Comparison of ENCODE assay signal across 12 cellular contexts in the genomic region with DNA sequence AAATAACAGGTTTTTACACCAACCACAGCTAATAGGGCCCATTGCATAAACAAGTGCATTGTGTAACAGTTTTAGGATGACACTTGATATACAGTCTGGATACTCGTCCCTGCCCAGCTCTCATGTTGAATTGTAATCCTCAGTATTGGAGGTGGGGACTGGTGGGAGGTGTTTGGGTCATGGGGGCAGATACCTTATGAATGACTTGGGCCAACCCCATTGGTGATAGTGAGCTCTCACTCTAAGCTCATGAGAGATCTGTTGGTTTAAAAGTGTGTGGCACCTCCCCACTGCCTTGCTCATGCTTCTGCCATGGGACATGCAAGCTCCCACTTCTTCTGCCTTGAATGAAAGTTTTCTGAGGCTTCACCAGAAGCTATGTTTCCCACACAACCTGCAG.
"Had no signal": no experiment of that assay in that cellular context is flagged by ENCODE, and none has a peak within 500 bp of the region (broad histone marks: within the 10 kb centered on the region; RNA-seq: fewer than 3 reads in every experiment).

No MANE protein-coding gene starts in this region.

- H3K9me3 ChIP-seq: colonic mucosa, stomach had no signal

- ATAC-seq: activated CD8-positive, alpha-beta T cell treated with anti-CD3 and anti-CD28 coated beads, Interleukin-2, amount 10 ng/mL, durations not matched to agents 7 days and 5 days had no signal

- DNase-seq: activated CD4-positive, alpha-beta T cell treated with anti-CD3 and anti-CD28 coated beads, Interleukin-2, amount 10 ng/mL, durations not matched to agents 24 days and 14 days; activated CD8-positive, alpha-beta T cell treated with anti-CD3 and anti-CD28 coated beads, Interleukin-2, amount 10 ng/mL, durations not matched to agents 7 days and 5 days; activated naive CD4-positive, alpha-beta T cell treated with Interleukin-2 at 50 U/mL for 16 hours; activated naive CD8-positive, alpha-beta T cell treated with anti-CD3 and anti-CD28 coated beads, Interleukin-2, amount 10 ng/mL, durations not matched to agents 7 days and 5 days; activated T-cell treated with anti-CD3 and anti-CD28 coated beads, Interleukin-2, amount 50 U/mL, for 24 hours; anterior cingulate cortex; colonic mucosa; erythroblast; hypothalamus; retina; stomach had no signal

- H3K27ac ChIP-seq: colonic mucosa, skin epidermis, stomach had no signal

- H3K4me1 ChIP-seq: colonic mucosa, stomach had no signal

- H3K4me3 ChIP-seq: colonic mucosa, skin epidermis, stomach had no signal

- H3K27me3 ChIP-seq: colonic mucosa, stomach had no signal

- H3K36me3 ChIP-seq: colonic mucosa, stomach had no signal
